27 cellular contexts compared by ENCODE assay signal in the genomic region with DNA sequence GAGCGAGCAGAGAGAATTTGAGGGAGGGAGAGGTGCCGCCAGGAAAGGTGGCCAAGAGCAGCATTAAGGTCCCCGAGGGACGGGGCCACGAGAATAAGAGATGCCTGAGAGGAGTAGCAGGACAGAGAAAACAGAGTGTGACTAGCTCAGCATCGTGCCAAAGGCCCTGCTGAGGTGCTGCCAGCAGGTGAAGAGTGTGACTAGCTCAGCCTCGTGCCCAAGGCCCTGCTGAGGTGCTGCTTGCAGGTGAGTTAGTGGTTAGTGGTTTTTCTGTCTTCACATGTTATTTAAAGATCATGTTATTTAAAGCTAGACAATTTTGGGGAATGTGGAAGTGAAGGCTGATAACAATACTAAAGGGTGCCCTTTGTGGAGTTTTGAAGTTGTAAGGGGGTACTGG.
"Had no signal": no experiment of that assay in that cellular context is flagged by ENCODE, and none has a peak within 500 bp of the region (broad histone marks: within the 10 kb centered on the region; RNA-seq: fewer than 3 reads in every experiment).

No MANE protein-coding gene starts in this region.

- H3K4me1 ChIP-seq: left lung, lower lobe of right lung, stomach, testis, thyroid gland, upper lobe of left lung had no signal

- H3K9me3 ChIP-seq: left lung, lower lobe of right lung, neutrophil, stomach, testis, thyroid gland, transverse colon, upper lobe of left lung had no signal

- H2AFZ ChIP-seq: neural progenitor cell had no signal

- ATAC-seq: left colon; left lung; lower lobe of right lung; naive thymus-derived CD8-positive, alpha-beta T cell; right cardiac atrium; sciatic nerve; stimulated activated naive B cell treated with anti-CD40 and anti-IgM and Interleukin-4, amounts not matched to agents 10 μg/mL and 1 μg/mL and 100 μg/mL, for 72 hours; stimulated activated naive CD8-positive, alpha-beta T cell treated with anti-CD3 and anti-CD28 coated beads, Interleukin-15, Interleukin-2, amounts not matched to agents 100 U/mL and 50 U/mL, for 24 hours had no signal

- DNase-seq: hypothalamus; immature natural killer cell; kidney; left colon; left lung; lower lobe of right lung; mammary epithelial cell; mesenchymal stem cell; naive thymus-derived CD8-positive, alpha-beta T cell; occipital lobe; retina; right cardiac atrium; stimulated activated CD4-positive, alpha-beta T cell treated with anti-CD3 and anti-CD28 coated beads, Interleukin-12 subunit alpha, Interleukin-12 subunit beta, amount 100 ng/mL, for 4 hours; stimulated activated CD4-positive, alpha-beta T cell treated with anti-CD3 and anti-CD28 coated beads, Interleukin-15, amount 100 ng/mL, for 24 hours; stimulated activated CD4-positive, alpha-beta T cell treated with anti-CD3 and anti-CD28 coated beads, Interleukin-2, amount 100 ng/mL, for 24 hours; stimulated activated CD4-positive, alpha-beta T cell treated with anti-CD3 and anti-CD28 coated beads, Interleukin-4, amount 100 ng/mL, for 1 hour; stimulated activated naive B cell treated with anti-CD40 and anti-IgM and Interleukin-4, amounts not matched to agents 10 μg/mL and 1 μg/mL and 100 μg/mL, for 72 hours; stimulated activated naive CD8-positive, alpha-beta T cell treated with anti-CD3 and anti-CD28 coated beads, Interleukin-15, Interleukin-2, amounts not matched to agents 100 U/mL and 50 U/mL, for 24 hours; stomach; testis; thyroid gland; transverse colon; upper lobe of left lung had no signal

- H3K27ac ChIP-seq: left lung, lower lobe of right lung, neural progenitor cell, neutrophil, skin epidermis, stomach, testis, thyroid gland, transverse colon, upper lobe of left lung had no signal

- H3K4me3 ChIP-seq: left lung, lower lobe of right lung, neural progenitor cell, skin epidermis, stomach, testis, thyroid gland, transverse colon, upper lobe of left lung had no signal

- H3K27me3 ChIP-seq: left lung, neural progenitor cell, neutrophil, stomach, testis, thyroid gland, transverse colon, upper lobe of left lung had no signal

- H3K9ac ChIP-seq: neural progenitor cell had no signal

- H3K36me3 ChIP-seq: left lung, lower lobe of right lung, neural progenitor cell, neutrophil, stomach, thyroid gland, transverse colon, upper lobe of left lung had no signal

- H3K4me2 ChIP-seq: neural progenitor cell had no signal
